In the genomic region with DNA sequence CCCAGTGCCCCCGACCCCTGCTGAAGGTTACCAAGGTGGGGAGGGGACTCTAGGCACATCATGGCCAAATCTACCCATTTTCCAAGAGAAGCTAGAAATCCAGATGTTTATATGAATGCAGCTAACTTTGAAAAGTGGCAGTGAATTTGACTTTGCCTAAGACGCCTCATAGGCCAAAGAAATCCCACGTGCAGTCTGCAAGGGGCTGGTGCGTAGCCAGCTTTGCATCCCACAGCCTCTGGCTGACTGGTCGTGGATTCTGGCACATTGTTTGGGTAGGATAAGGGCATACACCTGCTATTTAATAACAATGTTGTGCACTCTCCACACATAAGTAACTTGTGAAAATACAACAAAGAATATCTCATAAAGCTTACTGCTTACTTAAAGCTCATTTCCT, we compare ENCODE assay signal across 30 cellular contexts. TPM values are rescaled to one million over a fixed set of nuclear protein-coding genes. Genes with fewer than 3 reads are reported as not detected.
"Had no signal": no experiment of that assay in that cellular context is flagged by ENCODE, and none has a peak within 500 bp of the region (broad histone marks: within the 10 kb centered on the region; RNA-seq: fewer than 3 reads in every experiment).

No MANE protein-coding gene starts in this region.

- H3K27me3 Mint-ChIP-seq: activated CD4-positive, alpha-beta memory T cell treated with anti-CD3 and anti-CD28 coated beads for 36 hours had no signal

- H3K27me3 ChIP-seq: body of pancreas, gastroesophageal sphincter, hepatocyte, testis, transverse colon had no signal

- H3K27ac ChIP-seq: body of pancreas, cardiac muscle cell, gastroesophageal sphincter, hepatocyte, neural progenitor cell, testis, transverse colon, VCaP had no signal

- H3K9ac ChIP-seq: neural progenitor cell, SK-N-SH had no signal

- FAIRE-seq: endothelial cell of umbilical vein, keratinocyte, TTC549, urothelium cell line had no signal

- H3K36me3 Mint-ChIP-seq: activated naive CD8-positive, alpha-beta T cell had no signal

- H3K27ac Mint-ChIP-seq: activated CD4-positive, alpha-beta memory T cell treated with anti-CD3 and anti-CD28 coated beads for 36 hours; activated naive CD8-positive, alpha-beta T cell; effector memory CD8-positive, alpha-beta T cell; naive thymus-derived CD4-positive, alpha-beta T cell; neural progenitor cell; T-helper 1 cell treated with Interleukin-12 subunit alpha and Interleukin-12 subunit beta and Interleukin-4 antibody, amounts not matched to agents 30 μg/mL and 1 μg/mL, for 36 hours had no signal

- H3K9me3 Mint-ChIP-seq: activated CD4-positive, alpha-beta memory T cell treated with anti-CD3 and anti-CD28 coated beads for 36 hours; effector memory CD8-positive, alpha-beta T cell; naive thymus-derived CD4-positive, alpha-beta T cell; neural progenitor cell; T-helper 1 cell treated with Interleukin-12 subunit alpha and Interleukin-12 subunit beta and Interleukin-4 antibody, amounts not matched to agents 30 μg/mL and 1 μg/mL, for 36 hours had no signal

- H3K9me3 ChIP-seq: body of pancreas, gastroesophageal sphincter, SK-N-SH, testis, transverse colon had no signal

- H3K36me3 ChIP-seq: cardiac muscle cell, neural progenitor cell, transverse colon had no signal

- H3K4me3 Mint-ChIP-seq: activated CD4-positive, alpha-beta memory T cell treated with anti-CD3 and anti-CD28 coated beads for 36 hours; activated naive CD8-positive, alpha-beta T cell; effector memory CD8-positive, alpha-beta T cell; neural progenitor cell; T-helper 1 cell treated with Interleukin-12 subunit alpha and Interleukin-12 subunit beta and Interleukin-4 antibody, amounts not matched to agents 30 μg/mL and 1 μg/mL, for 36 hours had no signal

- DNase-seq: activated CD4-positive, alpha-beta T cell treated with anti-CD3 and anti-CD28 coated beads for 48 hours; aorta; body of pancreas; cortex of kidney; effector memory CD8-positive, alpha-beta T cell; left cardiac atrium; midbrain; occipital lobe; right cardiac atrium; SK-N-SH; stimulated activated CD4-positive, alpha-beta T cell treated with anti-CD3 and anti-CD28 coated beads, Interleukin-2, amount 100 ng/mL, for 48 hours; stimulated activated naive CD8-positive, alpha-beta T cell treated with anti-CD3 and anti-CD28 coated beads, Interleukin-15, Interleukin-2, amounts not matched to agents 100 U/mL and 50 U/mL, for 24 hours; SW 1271; T-helper 9 cell; testis; transverse colon had no signal

- H3K4me3 ChIP-seq: body of pancreas, cardiac muscle cell, gastroesophageal sphincter, hepatocyte, neural progenitor cell, testis, transverse colon had no signal

RNA-seq across cellular contexts. Expression of a gene that starts 3.5 kb away (rescaled TPM):
- polyA plus RNA-seq: fibroblast of lung had no signal
